19 cellular contexts compared by ENCODE assay signal in the genomic region with DNA sequence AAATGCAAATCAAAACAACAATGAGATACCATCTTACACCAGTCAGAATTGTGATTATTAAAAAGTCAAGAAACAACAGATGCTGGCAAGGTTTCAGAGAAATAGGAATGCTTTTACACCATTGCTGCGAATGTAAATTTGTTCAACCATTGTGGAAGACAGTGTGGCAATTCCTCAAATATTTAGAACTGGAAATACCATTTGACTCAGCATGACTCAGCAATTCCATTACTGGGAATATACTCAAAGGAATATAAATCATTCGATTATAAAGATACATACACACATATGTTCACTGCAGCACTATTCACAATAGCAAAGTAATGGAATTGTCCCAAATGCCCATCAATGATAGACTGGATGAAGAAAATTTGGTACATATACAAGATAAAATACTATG.
DNase-seq lines count a peak whose midpoint lies in the region; ATAC-seq, FAIRE-seq and TF ChIP-seq lines count a peak whose summit lies in the region.
"Had no signal": no experiment of that assay in that cellular context is flagged by ENCODE, and none has a peak within 500 bp of the region (broad histone marks: within the 10 kb centered on the region; RNA-seq: fewer than 3 reads in every experiment).

No MANE protein-coding gene starts in this region.

- no peak overlapping the region for H2AFZ ChIP-seq in PC-3 (ENCODE audit: low read length)

- intact Hi-C loops in PC-3 (cut with micrococcal nuclease) (no loop called here), kidney (cut with DNase I) (no loop called here)

- H3K27me3 ChIP-seq in PC-3 (ENCODE audit: low read length) = no peaks in the 10 kb centered on the region
- H3K27me3 ChIP-seq: adrenal gland, dorsolateral prefrontal cortex, gastroesophageal sphincter had no signal

- CTCF ChIA-PET in PC-3 (lab: Charles Lee) = no interaction called here

- no peak overlapping the region for H3K4me3 ChIP-seq in PC-3 (ENCODE audit: low read length)
- no peak overlapping the region for H3K4me3 ChIP-seq in cardiac fibroblast (replicated peaks in 1 of 2; ENCODE audit: low read depth in 2 of 2, low read length in 2 of 2)
- no peak overlapping the region for H3K4me3 ChIP-seq in kidney (ENCODE audit: low read length in 2 of 2)
- H3K4me3 ChIP-seq: adrenal gland, dorsolateral prefrontal cortex, gastroesophageal sphincter had no signal

- H3K9me2 ChIP-seq in PC-3 (replicated peaks; ENCODE audit: low read length) = no peaks in the 10 kb centered on the region

- BruUV-seq in PC-3 (replicated peaks; lab: Mats Ljungman, UMichigan) = no TSS peak

- TF ChIP-seq CTCF in PC-3 (conservative IDR thresholded peaks at IDR 0.05; ENCODE audit: low read depth, low read length) = no peak
- TF ChIP-seq CTCF in cardiac fibroblast (IDR thresholded peaks at IDR 0.05; ENCODE audit: low read depth, low read length) = no peak
- TF ChIP-seq CTCF in kidney (IDR thresholded peaks at IDR 0.05; ENCODE audit: borderline replicate concordance, extremely low read depth, insufficient read depth) = no peak

- H3F3A ChIP-seq in PC-3 (ENCODE audit: low read length, unreplicated experiment) = no peaks in the 10 kb centered on the region

- POLR2A ChIA-PET in PC-3 (lab: Charles Lee; ENCODE audit: unreplicated experiment) = no interaction called here

- no peaks in the 10 kb centered on the region for H3K79me2 ChIP-seq in PC-3 (ENCODE audit: low read length)

- peak overlapping the region; percentile 51 for H3K27ac ChIP-seq in PC-3 (ENCODE audit: low read length)
- H3K27ac ChIP-seq in kidney (ENCODE audit: low read depth in 2 of 2, low read length in 2 of 2) = no peak overlapping the region
- H3K27ac ChIP-seq: adrenal gland, dorsolateral prefrontal cortex, gastroesophageal sphincter had no signal

- H3K4me1 ChIP-seq in PC-3 (ENCODE audit: insufficient read depth, low read length) (peaks cover 11% of the 10 kb centered on the region; the same call in 1 of the 2 replicates), kidney (ENCODE audit: control insufficient read depth in 1 of 2, insufficient read depth in 1 of 2, low read depth in 1 of 2, low read length in 2 of 2) (no peaks in the 10 kb centered on the region)
- H3K4me1 ChIP-seq: adrenal gland, gastroesophageal sphincter had no signal

- H3K9ac ChIP-seq in PC-3 (ENCODE audit: low read length) (no peak overlapping the region), kidney (ENCODE audit: low read length in 2 of 2) (no peak overlapping the region)

- H3K36me3 ChIP-seq in PC-3 (ENCODE audit: low read depth, low read length) (no peaks in the 10 kb centered on the region), kidney (ENCODE audit: control insufficient read depth in 1 of 2, insufficient read depth in 2 of 2, low read length in 2 of 2) (no peaks in the 10 kb centered on the region)
- H3K36me3 ChIP-seq: adrenal gland, gastroesophageal sphincter had no signal

- ATAC-seq in PC-3 (peak; percentile 88), HG03097 (IDR thresholded peaks at IDR 0.05; ENCODE audit: low FRiP score, unreplicated experiment) (no peak), GM19351 (IDR thresholded peaks at IDR 0.05; ENCODE audit: unreplicated experiment) (no peak), GM18870 (IDR thresholded peaks at IDR 0.05; ENCODE audit: unreplicated experiment) (no peak), GM21723 (IDR thresholded peaks at IDR 0.05; ENCODE audit: unreplicated experiment) (no peak)
- ATAC-seq: activated T-cell treated with anti-CD3 and anti-CD28 coated beads, Interleukin-2, amount 50 U/mL, for 72 hours; gastroesophageal sphincter; sciatic nerve had no signal

- H3K9me3 ChIP-seq in PC-3 (ENCODE audit: low read length) (no peaks in the 10 kb centered on the region), kidney (ENCODE audit: control insufficient read depth in 1 of 2, low read length in 2 of 2) (no peaks in the 10 kb centered on the region)
- H3K9me3 ChIP-seq: adrenal gland, gastroesophageal sphincter had no signal

- DNase-seq in DMS53 (lab: John Stamatoyannopoulos, UW) = peak; percentile 45
- peak; percentile 93 for DNase-seq in PC-3
- peak; percentile 55 to 89 for DNase-seq in cardiac fibroblast (ENCODE audit: low read depth in 2 of 2)
- no peak for DNase-seq in kidney
- DNase-seq: activated CD4-positive, alpha-beta T cell treated with anti-CD3 and anti-CD28 coated beads, Interleukin-2, amount 50 U/mL, for 4 hours; activated T-cell treated with anti-CD3 and anti-CD28 coated beads, Interleukin-2, amount 50 U/mL, for 72 hours; adrenal gland; dorsolateral prefrontal cortex; Karpas-422; NCI-H146; NCI-H446; stimulated activated CD4-positive, alpha-beta T cell treated with anti-CD3 and anti-CD28 coated beads, Interleukin-2, amount 100 ng/mL, for 48 hours had no signal

- peak; percentile 29 for FAIRE-seq in kidney (lab: Jason Lieb, UNC)
- FAIRE-seq: TTC549 had no signal

- H3K4me2 ChIP-seq in PC-3 (ENCODE audit: low read length) = peak overlapping the region; percentile 11; the same call in 1 of the 2 replicates

- no peaks in the 10 kb centered on the region for H4K20me1 ChIP-seq in PC-3 (ENCODE audit: low read length)
